ENCODE assay signal across 8 cellular contexts in the genomic region with DNA sequence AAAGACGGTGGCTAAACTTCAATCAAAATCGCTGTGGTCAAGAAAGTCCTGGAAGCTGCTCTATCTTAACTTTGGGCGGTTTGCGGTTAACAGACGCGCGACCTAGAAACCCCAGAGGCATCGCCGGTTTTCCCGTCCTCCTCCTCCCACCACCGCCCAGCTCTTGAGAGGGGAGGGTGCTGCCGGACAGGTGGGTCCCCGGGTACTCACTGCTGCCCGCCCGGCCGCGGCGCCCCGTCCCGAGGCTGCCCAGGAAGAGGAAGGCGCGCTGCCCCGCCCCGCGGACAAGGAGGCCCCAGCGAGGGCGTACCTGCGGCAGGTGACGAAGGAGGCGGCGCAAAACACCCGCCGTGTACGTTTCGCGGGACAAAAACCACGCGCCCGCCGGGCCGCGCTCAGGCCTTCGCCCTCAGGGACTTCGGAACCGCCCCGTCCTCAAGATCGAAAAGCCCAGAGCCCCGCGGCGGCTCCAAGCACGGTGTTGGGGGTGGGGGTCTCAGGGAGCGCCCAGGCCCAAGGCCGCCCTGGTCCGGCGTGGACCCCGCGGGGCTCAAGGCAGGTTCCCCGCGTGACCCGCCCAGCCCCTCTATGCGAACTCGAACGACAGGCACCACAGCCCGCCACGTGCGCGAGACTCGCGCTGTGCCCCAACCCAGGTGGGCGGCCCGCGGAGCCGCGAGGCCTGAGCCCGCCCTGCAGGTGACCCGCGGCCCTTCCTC. TPM values are rescaled to one million over a fixed set of nuclear protein-coding genes. Genes with fewer than 3 reads are reported as not detected.
DNase-seq lines count a peak whose midpoint lies in the region; ATAC-seq and TF ChIP-seq lines count a peak whose summit lies in the region.

Gene SH3YL1 (minus strand): TSS at position 259 of the 719 bp plus-strand sequence. CDS start 48 bp downstream, at position 211.

- TF ChIP-seq CTCF in VCaP (conservative IDR thresholded peaks at IDR 0.05) (no peak), cardiac fibroblast (IDR thresholded peaks at IDR 0.05; ENCODE audit: low read depth, low read length) (no peak)

- peak within 1 kb of the TSS; percentile 91 to 93 for H3K4me3 ChIP-seq in cardiac fibroblast (replicated peaks in 1 of 2; ENCODE audit: low read depth in 2 of 2, low read length in 2 of 2)

- no peak for DNase-seq in A172 (ENCODE audit: low spot score)
- DNase-seq in cardiac fibroblast (ENCODE audit: low read depth in 2 of 2): peak in 1 of 2 donors; percentile 19
- DNase-seq in kidney glomerular epithelial cell (lab: John Stamatoyannopoulos, UW): peak; percentile 5
- peak; percentile 43 for DNase-seq in stimulated activated CD4-positive, alpha-beta T cell treated with anti-CD3 and anti-CD28 coated beads, Interleukin-2, amount 100 ng/mL, for 4 hours (ENCODE audit: low read depth)

- H3K27ac ChIP-seq in VCaP: peak within 1 kb of the TSS; percentile 95

- ATAC-seq in GM19035 (IDR thresholded peaks at IDR 0.05; ENCODE audit: unreplicated experiment) (peak; percentile 35), HG03457 (IDR thresholded peaks at IDR 0.05; ENCODE audit: unreplicated experiment) (peak; percentile 15), GM18519 (IDR thresholded peaks at IDR 0.05; ENCODE audit: low FRiP score, unreplicated experiment) (no peak)

RNA-seq across cellular contexts. Expression of gene SH3YL1, which starts in this region (rescaled TPM):
- total RNA-seq in A172 (2014; rRNA removed; shearing (Covaris generic)): 21.4 and 22.5 TPM in 2 replicates
